ENCODE assay signal across 29 cellular contexts in the genomic region with DNA sequence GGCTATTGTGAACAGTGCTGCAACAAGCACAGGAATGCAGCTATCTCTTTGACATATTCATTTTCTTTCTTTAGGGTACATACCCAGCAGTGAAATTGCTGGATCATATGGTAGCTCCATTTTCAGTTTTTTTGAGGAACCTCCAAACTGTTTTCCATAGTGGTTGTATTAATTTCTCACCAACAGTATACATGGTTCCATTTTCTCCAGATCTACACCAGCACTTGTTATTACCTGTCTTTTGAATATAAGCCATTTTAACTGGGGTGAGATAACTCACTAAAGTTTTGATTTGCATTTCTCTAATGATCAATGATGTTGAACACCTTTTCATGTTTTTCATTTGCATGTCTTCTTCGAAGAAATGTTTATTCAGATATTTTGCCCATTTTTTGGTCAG.
"Had no signal": no experiment of that assay in that cellular context is flagged by ENCODE, and none has a peak within 500 bp of the region (broad histone marks: within the 10 kb centered on the region; RNA-seq: fewer than 3 reads in every experiment).

No MANE protein-coding gene starts in this region.

- H3K27me3 Mint-ChIP-seq: dendritic cell treated with granulocyte-macrophage colony-stimulating factor and Interleukin-4, amounts not matched to agents 40 ng/mL and 50 ng/mL, for 4 days; effector memory CD8-positive, alpha-beta T cell had no signal

- H3K4me3 ChIP-seq: colonic mucosa, coronary artery, dorsolateral prefrontal cortex, esophagus muscularis mucosa, esophagus squamous epithelium, gastrocnemius medialis, gastroesophageal sphincter, heart left ventricle, heart right ventricle had no signal

- H3K4me1 Mint-ChIP-seq: endodermal cell had no signal

- H3K9me3 ChIP-seq: colonic mucosa had no signal

- H3K36me3 ChIP-seq: colonic mucosa, esophagus muscularis mucosa, esophagus squamous epithelium, gastrocnemius medialis, gastroesophageal sphincter, heart left ventricle, heart right ventricle had no signal

- H3K27me3 ChIP-seq: colonic mucosa, esophagus muscularis mucosa, foreskin keratinocyte, gastroesophageal sphincter, heart left ventricle had no signal

- H3K4me1 ChIP-seq: colonic mucosa, esophagus muscularis mucosa, esophagus squamous epithelium, foreskin keratinocyte, gastrocnemius medialis, gastroesophageal sphincter, heart left ventricle, heart right ventricle had no signal

- DNase-seq: colonic mucosa; cortex of kidney; dermis blood vessel endothelial cell; dorsolateral prefrontal cortex; effector CD4-positive, alpha-beta T cell; effector CD8-positive, alpha-beta T cell; effector memory CD4-positive, alpha-beta T cell; effector memory CD8-positive, alpha-beta T cell; endodermal cell; erythroblast; esophagus squamous epithelium; foreskin fibroblast; foreskin keratinocyte; foreskin melanocyte; gastrocnemius medialis; glutamatergic neuron; head of caudate nucleus; heart left ventricle; heart right ventricle had no signal

- FAIRE-seq: colon, endometrium, endothelial cell of umbilical vein, frontal cortex had no signal

- H3K27ac ChIP-seq: colonic mucosa, coronary artery, dorsolateral prefrontal cortex, epithelial cell of prostate, esophagus muscularis mucosa, esophagus squamous epithelium, foreskin keratinocyte, gastrocnemius medialis, gastroesophageal sphincter, heart left ventricle, heart right ventricle had no signal

- ATAC-seq: effector memory CD8-positive, alpha-beta T cell; esophagus mucosa; foreskin keratinocyte; gastrocnemius medialis; gastroesophageal sphincter; heart left ventricle; heart right ventricle had no signal

- H3K4me3 Mint-ChIP-seq: dendritic cell treated with granulocyte-macrophage colony-stimulating factor and Interleukin-4, amounts not matched to agents 40 ng/mL and 50 ng/mL, for 4 days; effector memory CD8-positive, alpha-beta T cell; endodermal cell had no signal

- H3K27ac Mint-ChIP-seq: dendritic cell treated with granulocyte-macrophage colony-stimulating factor and Interleukin-4, amounts not matched to agents 40 ng/mL and 50 ng/mL, for 4 days; effector memory CD8-positive, alpha-beta T cell; endodermal cell had no signal
